ENCODE assay signal across 17 cellular contexts in the genomic region with DNA sequence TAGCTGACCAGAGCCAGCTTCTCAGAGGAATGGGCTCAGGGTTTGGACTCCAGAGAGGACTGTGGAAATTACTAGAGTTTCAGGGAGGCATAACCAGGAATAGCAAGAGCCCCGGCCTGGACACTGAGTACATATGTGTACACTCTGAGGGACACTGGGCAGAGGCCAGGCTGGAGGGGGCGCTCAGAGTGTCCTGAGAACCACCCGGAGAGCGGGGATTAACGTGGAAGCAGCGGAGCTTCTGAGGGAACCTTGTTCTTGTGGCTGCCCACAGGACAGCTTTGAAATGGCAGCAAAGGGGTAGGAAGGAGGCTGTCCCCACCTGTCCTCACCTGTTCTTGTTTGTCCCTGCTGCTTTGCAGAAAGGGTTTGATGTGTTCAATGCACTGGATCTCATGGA. TPM values are rescaled to one million over a fixed set of nuclear protein-coding genes. Genes with fewer than 3 reads are reported as not detected.
DNase-seq lines count a peak whose midpoint lies in the region; ATAC-seq and TF ChIP-seq lines count a peak whose summit lies in the region.
"Had no signal": no experiment of that assay in that cellular context is flagged by ENCODE, and none has a peak within 500 bp of the region (broad histone marks: within the 10 kb centered on the region; RNA-seq: fewer than 3 reads in every experiment).

No MANE protein-coding gene starts in this region.

- TF ChIP-seq POLR2A in erythroblast (IDR thresholded peaks at IDR 0.05; ENCODE audit: low read length): no peak

- no peak overlapping the region for H3K4me3 Mint-ChIP-seq in stimulated activated naive CD8-positive, alpha-beta T cell treated with anti-CD3 and anti-CD28 coated beads, Interleukin-15, amount 100 ng/mL, for 72 hours
- H3K4me3 Mint-ChIP-seq in chondrocyte (ENCODE audit: unreplicated experiment): no peak overlapping the region
- H3K4me3 Mint-ChIP-seq in progenitor cell of endocrine pancreas (ENCODE audit: low read depth): no peak overlapping the region
- H3K4me3 Mint-ChIP-seq: CD8-positive, alpha-beta T cell had no signal

- TF ChIP-seq CTCF in chondrocyte (IDR thresholded peaks at IDR 0.05) (no peak), progenitor cell of endocrine pancreas (IDR thresholded peaks at IDR 0.05; ENCODE audit: unreplicated experiment) (no peak)

- ATAC-seq in stimulated activated naive CD8-positive, alpha-beta T cell treated with anti-CD3 and anti-CD28 coated beads, Interleukin-15, Interleukin-2, amounts not matched to agents 100 U/mL and 50 U/mL, for 24 hours: peak; percentile 10
- no peak for ATAC-seq in stimulated activated naive CD8-positive, alpha-beta T cell treated with anti-CD3 and anti-CD28 coated beads, Interleukin-15, amount 100 ng/mL, for 72 hours
- no peak for ATAC-seq in GM21367 (IDR thresholded peaks at IDR 0.05; ENCODE audit: unreplicated experiment)
- ATAC-seq: CD8-positive, alpha-beta T cell had no signal

- H3K9me3 Mint-ChIP-seq in stimulated activated naive CD8-positive, alpha-beta T cell treated with anti-CD3 and anti-CD28 coated beads, Interleukin-15, amount 100 ng/mL, for 72 hours: no peaks in the 10 kb centered on the region
- no peaks in the 10 kb centered on the region for H3K9me3 Mint-ChIP-seq in chondrocyte (ENCODE audit: low read depth)
- no peaks in the 10 kb centered on the region for H3K9me3 Mint-ChIP-seq in progenitor cell of endocrine pancreas (ENCODE audit: low read depth)
- H3K9me3 Mint-ChIP-seq: CD8-positive, alpha-beta T cell had no signal

- peaks cover 26% of the 10 kb centered on the region for H3K36me3 Mint-ChIP-seq in chondrocyte (ENCODE audit: low read depth)
- H3K36me3 Mint-ChIP-seq in progenitor cell of endocrine pancreas (ENCODE audit: insufficient read depth): peaks cover 13% of the 10 kb centered on the region

- no peak for DNase-seq in stimulated activated naive CD8-positive, alpha-beta T cell treated with anti-CD3 and anti-CD28 coated beads, Interleukin-15, Interleukin-2, amounts not matched to agents 100 U/mL and 50 U/mL, for 24 hours
- no peak for DNase-seq in stimulated activated naive CD8-positive, alpha-beta T cell treated with anti-CD3 and anti-CD28 coated beads, Interleukin-15, amount 100 ng/mL, for 72 hours
- DNase-seq in chondrocyte (ENCODE audit: low spot score) (no peak), progenitor cell of endocrine pancreas (ENCODE audit: low spot score, unreplicated experiment) (no peak), erythroblast (lab: John Stamatoyannopoulos, UW) (no peak), NCI-H2029 (lab: John Stamatoyannopoulos, UW) (no peak)
- DNase-seq: CD8-positive, alpha-beta T cell; Karpas-422; NCI-H1048; NCI-H1436; NCI-H2029 treated with DMSO at 0.1 percent for 48 hours; NCI-H2171; NCI-H526; PC-3; RPMI8226; SJCRH30 had no signal

- H3K27me3 Mint-ChIP-seq in stimulated activated naive CD8-positive, alpha-beta T cell treated with anti-CD3 and anti-CD28 coated beads, Interleukin-15, amount 100 ng/mL, for 72 hours: no peaks in the 10 kb centered on the region
- H3K27me3 Mint-ChIP-seq in chondrocyte (ENCODE audit: low read depth): no peaks in the 10 kb centered on the region
- no peaks in the 10 kb centered on the region for H3K27me3 Mint-ChIP-seq in progenitor cell of endocrine pancreas

- no peaks in the 10 kb centered on the region for H3K4me1 Mint-ChIP-seq in stimulated activated naive CD8-positive, alpha-beta T cell treated with anti-CD3 and anti-CD28 coated beads, Interleukin-15, amount 100 ng/mL, for 72 hours
- H3K4me1 Mint-ChIP-seq in chondrocyte (ENCODE audit: low read depth) (peaks cover 26% of the 10 kb centered on the region), progenitor cell of endocrine pancreas (ENCODE audit: low read depth) (no peaks in the 10 kb centered on the region)

- peak overlapping the region in 1 of 2 donors; percentile 34 for H3K27ac Mint-ChIP-seq in stimulated activated naive CD8-positive, alpha-beta T cell treated with anti-CD3 and anti-CD28 coated beads, Interleukin-15, amount 100 ng/mL, for 72 hours
- H3K27ac Mint-ChIP-seq in chondrocyte (ENCODE audit: unreplicated experiment): peak overlapping the region; percentile 54
- peak overlapping the region; percentile 62 for H3K27ac Mint-ChIP-seq in progenitor cell of endocrine pancreas
- H3K27ac Mint-ChIP-seq: CD8-positive, alpha-beta T cell had no signal

RNA-seq across cellular contexts. Expression of a gene that starts 27.8 kb away (rescaled TPM):
- total RNA-seq in chondrocyte (123 to 135 TPM (median 128 TPM) in 3 replicates), progenitor cell of endocrine pancreas (23.4 and 26.7 TPM in 2 replicates)

RNA-seq across cellular contexts. Expression of a gene that starts 31.0 kb away (rescaled TPM):
- total RNA-seq in chondrocyte (4.7 to 6.8 TPM (median 5.6 TPM) in 3 replicates), progenitor cell of endocrine pancreas (14.1 and 15.7 TPM in 2 replicates)

RNA-seq across cellular contexts. Expression of a gene that starts 43.4 kb away (rescaled TPM):
- total RNA-seq in chondrocyte: 89.0 to 103 TPM (median 91.4 TPM) in 3 replicates
- total RNA-seq in progenitor cell of endocrine pancreas: 97.4 and 98.7 TPM in 2 replicates

RNA-seq across cellular contexts. Expression of a gene that starts 43.8 kb away (rescaled TPM):
- 35.9 to 41.0 TPM (median 36.4 TPM) in 3 replicates for total RNA-seq in chondrocyte
- 32.9 and 33.3 TPM in 2 replicates for total RNA-seq in progenitor cell of endocrine pancreas

RNA-seq across cellular contexts. Expression of a gene that starts 53.1 kb away (rescaled TPM):
- total RNA-seq in chondrocyte (33.9 to 39.9 TPM (median 36.5 TPM) in 3 replicates), progenitor cell of endocrine pancreas (65.0 and 68.1 TPM in 2 replicates)
